In genomic region chr6:14638932-14639875, GRCh38 we compare ENCODE assay signal across 9 cellular contexts.
DNase-seq lines count a peak whose midpoint lies in the region; ATAC-seq and TF ChIP-seq lines count a peak whose summit lies in the region.
"Had no signal": no experiment of that assay in that cellular context is flagged by ENCODE, and none has a peak within 500 bp of the region (broad histone marks: within the 10 kb centered on the region; RNA-seq: fewer than 3 reads in every experiment).

No MANE protein-coding gene starts in this region.

- no peak for TF ChIP-seq EP300 in SK-N-SH (IDR thresholded peaks at IDR 0.05; ENCODE audit: borderline replicate concordance in 1 of 2, low read depth in 1 of 2, low read length in 1 of 2)

- no peak overlapping the region for H3K9ac ChIP-seq in SK-N-SH
- no peak overlapping the region for H3K9ac ChIP-seq in muscle layer of colon (ENCODE audit: low read length)

- POLR2A ChIA-PET in SK-N-SH (lab: Yijun Ruan, JAX) = interaction anchor here (1.3 kb wide), 1 partner anchor 12 kb away, joined by 3 read pairs; no protein-coding TSS in a partner anchor

- ATAC-seq in SK-N-SH treated with all-trans-retinoic acid at 6 μM for 48 hours (no peak), GM19328 (IDR thresholded peaks at IDR 0.05; ENCODE audit: unreplicated experiment) (no peak), HG02588 (IDR thresholded peaks at IDR 0.05; ENCODE audit: unreplicated experiment) (no peak)

- CTCF ChIA-PET in SK-N-SH (lab: Yijun Ruan, JAX) = no interaction called here

- H3K4me2 ChIP-seq in SK-N-SH = no peak overlapping the region

- DNase-seq in SK-N-SH = peak; percentile 22
- peak; percentile 41 for DNase-seq in NCI-H2227 (lab: John Stamatoyannopoulos, UW; ENCODE audit: unreplicated experiment)
- DNase-seq in dermis microvascular lymphatic vessel endothelial cell (ENCODE audit: low read depth in 2 of 2) = peak; percentile 26 to 45
- no peak for DNase-seq in inferior parietal cortex (ENCODE audit: extremely low spot score)
- DNase-seq: pancreas had no signal

- H2AFZ ChIP-seq in SK-N-SH (ENCODE audit: low read depth) = no peak overlapping the region

- no peaks in the 10 kb centered on the region for H3K27me3 ChIP-seq in SK-N-SH (ENCODE audit: insufficient read depth)
- no peaks in the 10 kb centered on the region for H3K27me3 ChIP-seq in muscle layer of colon (ENCODE audit: control insufficient read depth in 1 of 2, insufficient read depth in 2 of 2, low read length in 2 of 2)
- H3K27me3 ChIP-seq: pancreas had no signal

- H3K36me3 ChIP-seq in SK-N-SH (replicated peaks in 1 of 2; ENCODE audit: control insufficient read depth in 1 of 2, insufficient read depth in 2 of 2, low read length in 1 of 2) (no peaks in the 10 kb centered on the region), muscle layer of colon (ENCODE audit: insufficient read depth, low read length) (no peaks in the 10 kb centered on the region)
- H3K36me3 ChIP-seq: pancreas had no signal

- no peak overlapping the region for H3K4me3 ChIP-seq in SK-N-SH (ENCODE audit: low read depth in 2 of 2, low read length in 1 of 2)
- peak overlapping the region; percentile 2 to 11 for H3K4me3 ChIP-seq in muscle layer of colon (ENCODE audit: low read depth in 1 of 2, low read length in 2 of 2)
- H3K4me3 ChIP-seq: pancreas had no signal

- no peaks in the 10 kb centered on the region for H3K79me2 ChIP-seq in SK-N-SH (ENCODE audit: insufficient read depth)

- H3F3A ChIP-seq in SK-N-SH (replicated peaks; ENCODE audit: insufficient read depth) = no peaks in the 10 kb centered on the region

- no peak for TF ChIP-seq RAD21 in SK-N-SH (IDR thresholded peaks at IDR 0.05; ENCODE audit: low read length)

- H3K27ac ChIP-seq in SK-N-SH (ENCODE audit: low read depth in 2 of 2, low read length in 1 of 2) (no peak overlapping the region), muscle layer of colon (ENCODE audit: low read depth, low read length) (no peak overlapping the region)
- H3K27ac ChIP-seq: pancreas had no signal

- no peaks in the 10 kb centered on the region for H3K9me3 ChIP-seq in SK-N-SH
- no peaks in the 10 kb centered on the region for H3K9me3 ChIP-seq in muscle layer of colon (ENCODE audit: low read length)
- H3K9me3 ChIP-seq: pancreas had no signal

- whole genome bisulfite sequencing in SK-N-SH (ENCODE audit: low lambda C conversion rate) = 39% methylated on average over 11 of the region's 13 CpGs

- H3K4me1 ChIP-seq in SK-N-SH (ENCODE audit: control insufficient read depth in 1 of 2, insufficient read depth in 2 of 2, low read depth in 1 of 2, low read length in 1 of 2) = peaks cover 0 to 2% of the 10 kb centered on the region in 2 experiments; a peak in 3 of 4 replicates
- peaks cover 21% of the 10 kb centered on the region for H3K4me1 ChIP-seq in muscle layer of colon (ENCODE audit: insufficient read depth, low read length)
- H3K4me1 ChIP-seq: pancreas had no signal

- H4K20me1 ChIP-seq in SK-N-SH (ENCODE audit: insufficient read depth) = no peaks in the 10 kb centered on the region

- TF ChIP-seq CTCF in SK-N-SH (IDR thresholded peaks at IDR 0.05) = no peak

- H3K9me2 ChIP-seq in SK-N-SH = no peaks in the 10 kb centered on the region

TF ChIP-seq in SK-N-SH, 30 proteins besides CTCF, POLR2A, EP300 and RAD21:
- TF ChIP-seq, protein P1, sequence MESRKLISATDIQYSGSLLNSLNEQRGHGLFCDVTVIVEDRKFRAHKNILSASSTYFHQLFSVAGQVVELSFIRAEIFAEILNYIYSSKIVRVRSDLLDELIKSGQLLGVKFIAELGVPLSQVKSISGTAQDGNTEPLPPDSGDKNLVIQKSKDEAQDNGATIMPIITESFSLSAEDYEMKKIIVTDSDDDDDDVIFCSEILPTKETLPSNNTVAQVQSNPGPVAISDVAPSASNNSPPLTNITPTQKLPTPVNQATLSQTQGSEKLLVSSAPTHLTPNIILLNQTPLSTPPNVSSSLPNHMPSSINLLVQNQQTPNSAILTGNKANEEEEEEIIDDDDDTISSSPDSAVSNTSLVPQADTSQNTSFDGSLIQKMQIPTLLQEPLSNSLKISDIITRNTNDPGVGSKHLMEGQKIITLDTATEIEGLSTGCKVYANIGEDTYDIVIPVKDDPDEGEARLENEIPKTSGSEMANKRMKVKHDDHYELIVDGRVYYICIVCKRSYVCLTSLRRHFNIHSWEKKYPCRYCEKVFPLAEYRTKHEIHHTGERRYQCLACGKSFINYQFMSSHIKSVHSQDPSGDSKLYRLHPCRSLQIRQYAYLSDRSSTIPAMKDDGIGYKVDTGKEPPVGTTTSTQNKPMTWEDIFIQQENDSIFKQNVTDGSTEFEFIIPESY (IDR thresholded peaks at IDR 0.05; ENCODE audit: borderline replicate concordance, low read depth) = no peak
- no peak for TF ChIP-seq MXI1 (IDR thresholded peaks at IDR 0.05; ENCODE audit: low read depth, low read length)
- TF ChIP-seq NRF1 (IDR thresholded peaks at IDR 0.05; ENCODE audit: low read depth, low read length) = no peak
- TF ChIP-seq GATA2 (CRISPR knock-in tag; IDR thresholded peaks at IDR 0.05) = no peak
- TF ChIP-seq EZH2phosphoT487 (IDR thresholded peaks at IDR 0.05; ENCODE audit: borderline replicate concordance, low read depth) = no peak
- no peak for TF ChIP-seq MAX (IDR thresholded peaks at IDR 0.05; ENCODE audit: low read depth)
- TF ChIP-seq USF2 (IDR thresholded peaks at IDR 0.05; ENCODE audit: borderline replicate concordance, low read depth, low read length) = no peak

TF ChIP-seq in SK-N-SH treated with all-trans-retinoic acid at 6 μM for 48 hours, 23 proteins besides CTCF, POLR2A, EP300 and RAD21:
- TF ChIP-seq TSHZ2 (CRISPR knock-in tag; IDR thresholded peaks at IDR 0.05) (no peak), ESRRG (CRISPR knock-in tag; IDR thresholded peaks at IDR 0.05) (no peak), ZFP3 (CRISPR knock-in tag; IDR thresholded peaks at IDR 0.05) (no peak), ARNTL (CRISPR knock-in tag; IDR thresholded peaks at IDR 0.05; ENCODE audit: borderline replicate concordance, low read depth) (no peak), ISL1 (CRISPR knock-in tag; IDR thresholded peaks at IDR 0.05) (no peak), ZC3H10 (CRISPR knock-in tag; IDR thresholded peaks at IDR 0.05) (no peak), BACH2 (CRISPR knock-in tag; IDR thresholded peaks at IDR 0.05; ENCODE audit: borderline replicate concordance) (no peak), PATZ1 (CRISPR knock-in tag; IDR thresholded peaks at IDR 0.05; ENCODE audit: borderline replicate concordance) (no peak), SNAI2 (CRISPR knock-in tag; IDR thresholded peaks at IDR 0.05) (no peak), ZNF70 (CRISPR knock-in tag; IDR thresholded peaks at IDR 0.05) (no peak), PPARA (CRISPR knock-in tag; IDR thresholded peaks at IDR 0.05; ENCODE audit: borderline replicate concordance) (no peak), TOX (CRISPR knock-in tag; IDR thresholded peaks at IDR 0.05; ENCODE audit: borderline replicate concordance) (no peak)
- TF ChIP-seq, protein P2, sequence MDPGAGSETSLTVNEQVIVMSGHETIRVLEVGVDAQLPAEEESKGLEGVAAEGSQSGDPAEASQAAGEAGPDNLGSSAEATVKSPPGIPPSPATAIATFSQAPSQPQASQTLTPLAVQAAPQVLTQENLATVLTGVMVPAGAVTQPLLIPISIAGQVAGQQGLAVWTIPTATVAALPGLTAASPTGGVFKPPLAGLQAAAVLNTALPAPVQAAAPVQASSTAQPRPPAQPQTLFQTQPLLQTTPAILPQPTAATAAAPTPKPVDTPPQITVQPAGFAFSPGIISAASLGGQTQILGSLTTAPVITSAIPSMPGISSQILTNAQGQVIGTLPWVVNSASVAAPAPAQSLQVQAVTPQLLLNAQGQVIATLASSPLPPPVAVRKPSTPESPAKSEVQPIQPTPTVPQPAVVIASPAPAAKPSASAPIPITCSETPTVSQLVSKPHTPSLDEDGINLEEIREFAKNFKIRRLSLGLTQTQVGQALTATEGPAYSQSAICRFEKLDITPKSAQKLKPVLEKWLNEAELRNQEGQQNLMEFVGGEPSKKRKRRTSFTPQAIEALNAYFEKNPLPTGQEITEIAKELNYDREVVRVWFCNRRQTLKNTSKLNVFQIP (CRISPR knock-in tag; IDR thresholded peaks at IDR 0.05; ENCODE audit: borderline replicate concordance, low read depth) = no peak
TF ChIP-seq in SK-N-SH treated with all-trans-retinoic acid at 6 μM for 48 hours: peak in this region for 0.

Comparison
In these comparisons a context has a peak if more than half of its experiments do, and no peak if none do; other contexts are left out.
1. H3K4me3 ChIP-seq: peak in muscle layer of colon (2 of 2); none in SK-N-SH (0 of 2).